In the genomic region with DNA sequence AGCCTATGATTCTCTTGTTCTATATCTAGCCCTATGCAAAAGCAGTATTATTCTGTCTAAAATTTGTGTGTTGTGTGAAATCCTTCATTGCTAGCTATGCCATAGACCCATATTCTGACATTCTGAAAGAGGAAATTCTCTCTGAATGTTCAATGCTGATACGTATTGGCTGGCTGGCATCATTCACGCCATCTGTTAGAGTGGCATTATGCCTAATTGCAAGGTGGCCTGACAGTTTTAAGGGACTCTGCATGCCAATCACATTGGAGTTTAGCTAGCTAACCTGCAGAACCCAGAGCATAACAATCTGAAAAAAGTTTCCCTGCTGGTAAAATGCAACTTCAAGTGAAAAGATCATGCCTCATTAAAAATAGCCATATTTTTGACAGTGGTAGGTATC, we compare ENCODE assay signal across 26 cellular contexts.
"Had no signal": no experiment of that assay in that cellular context is flagged by ENCODE, and none has a peak within 500 bp of the region (broad histone marks: within the 10 kb centered on the region; RNA-seq: fewer than 3 reads in every experiment).

No MANE protein-coding gene starts in this region.

- H3K9me3 Mint-ChIP-seq: activated CD4-positive, alpha-beta T cell treated with anti-CD3 and anti-CD28 coated beads, Interleukin-2, amount 10 ng/mL, durations not matched to agents 24 days and 14 days; activated naive CD4-positive, alpha-beta T cell treated with anti-CD3 and anti-CD28 coated beads, Interleukin-2, amount 50 U/mL, for 24 hours; T-helper 1 cell treated with Interleukin-12 subunit alpha and Interleukin-12 subunit beta and Interleukin-4 antibody, amounts not matched to agents 30 μg/mL and 1 μg/mL, for 36 hours; T-helper 2 cell treated with Interferon-gamma antibody and Interleukin-4, amounts not matched to agents 5 μg/mL and 100 μg/mL, for 36 hours had no signal

- H3K4me1 Mint-ChIP-seq: activated CD4-positive, alpha-beta T cell treated with anti-CD3 and anti-CD28 coated beads, Interleukin-2, amount 10 ng/mL, durations not matched to agents 24 days and 14 days; activated naive CD4-positive, alpha-beta T cell treated with anti-CD3 and anti-CD28 coated beads, Interleukin-2, amount 50 U/mL, for 24 hours; activated naive CD8-positive, alpha-beta T cell treated with anti-CD3 and anti-CD28 coated beads, Interleukin-2, amount 10 ng/mL, durations not matched to agents 7 days and 5 days; activated T-helper 17 cell treated with anti-CD3 and anti-CD28 coated beads, Interleukin-2, amount 50 U/mL, for 72 hours had no signal

- ATAC-seq: activated CD8-positive, alpha-beta T cell treated with anti-CD3 and anti-CD28 coated beads for 36 hours; activated T-cell treated with anti-CD3 and anti-CD28 coated beads, Interleukin-2, amount 50 U/mL, for 72 hours; activated T-helper 17 cell treated with anti-CD3 and anti-CD28 coated beads, Interleukin-2, amount 50 U/mL, for 72 hours; PC-3 had no signal

- H3K27ac Mint-ChIP-seq: activated CD4-positive, alpha-beta T cell treated with anti-CD3 and anti-CD28 coated beads, Interleukin-2, amount 10 ng/mL, durations not matched to agents 24 days and 14 days; activated CD8-positive, alpha-beta T cell treated with anti-CD3 and anti-CD28 coated beads for 36 hours; activated naive CD4-positive, alpha-beta T cell treated with anti-CD3 and anti-CD28 coated beads, Interleukin-2, amount 50 U/mL, for 24 hours; activated naive CD8-positive, alpha-beta T cell treated with anti-CD3 and anti-CD28 coated beads, Interleukin-2, amount 10 ng/mL, durations not matched to agents 7 days and 5 days; activated T-cell treated with anti-CD3 and anti-CD28 coated beads, Interleukin-2, amount 50 U/mL, for 72 hours; activated T-helper 17 cell treated with anti-CD3 and anti-CD28 coated beads, Interleukin-2, amount 50 U/mL, for 72 hours; T-helper 1 cell treated with Interleukin-12 subunit alpha and Interleukin-12 subunit beta and Interleukin-4 antibody, amounts not matched to agents 30 μg/mL and 1 μg/mL, for 36 hours; T-helper 2 cell treated with Interferon-gamma antibody and Interleukin-4, amounts not matched to agents 5 μg/mL and 100 μg/mL, for 36 hours had no signal

- H3K27me3 Mint-ChIP-seq: activated CD4-positive, alpha-beta T cell treated with anti-CD3 and anti-CD28 coated beads, Interleukin-2, amount 10 ng/mL, durations not matched to agents 24 days and 14 days; activated CD8-positive, alpha-beta T cell treated with anti-CD3 and anti-CD28 coated beads for 36 hours; activated naive CD4-positive, alpha-beta T cell treated with anti-CD3 and anti-CD28 coated beads, Interleukin-2, amount 50 U/mL, for 24 hours; activated naive CD8-positive, alpha-beta T cell treated with anti-CD3 and anti-CD28 coated beads, Interleukin-2, amount 10 ng/mL, durations not matched to agents 7 days and 5 days; activated T-helper 17 cell treated with anti-CD3 and anti-CD28 coated beads, Interleukin-2, amount 50 U/mL, for 72 hours had no signal

- H3K36me3 Mint-ChIP-seq: activated naive CD4-positive, alpha-beta T cell treated with anti-CD3 and anti-CD28 coated beads, Interleukin-2, amount 50 U/mL, for 24 hours; activated naive CD8-positive, alpha-beta T cell treated with anti-CD3 and anti-CD28 coated beads, Interleukin-2, amount 10 ng/mL, durations not matched to agents 7 days and 5 days had no signal

- H3K4me3 Mint-ChIP-seq: activated CD4-positive, alpha-beta T cell treated with anti-CD3 and anti-CD28 coated beads, Interleukin-2, amount 10 ng/mL, durations not matched to agents 24 days and 14 days; activated CD8-positive, alpha-beta T cell treated with anti-CD3 and anti-CD28 coated beads for 36 hours; activated naive CD4-positive, alpha-beta T cell treated with anti-CD3 and anti-CD28 coated beads, Interleukin-2, amount 50 U/mL, for 24 hours; activated naive CD8-positive, alpha-beta T cell treated with anti-CD3 and anti-CD28 coated beads, Interleukin-2, amount 10 ng/mL, durations not matched to agents 7 days and 5 days; activated T-cell treated with anti-CD3 and anti-CD28 coated beads, Interleukin-2, amount 50 U/mL, for 72 hours; activated T-helper 17 cell treated with anti-CD3 and anti-CD28 coated beads, Interleukin-2, amount 50 U/mL, for 72 hours; T-helper 1 cell treated with Interleukin-12 subunit alpha and Interleukin-12 subunit beta and Interleukin-4 antibody, amounts not matched to agents 30 μg/mL and 1 μg/mL, for 36 hours; T-helper 2 cell treated with Interferon-gamma antibody and Interleukin-4, amounts not matched to agents 5 μg/mL and 100 μg/mL, for 36 hours had no signal

- DNase-seq: activated CD4-positive, alpha-beta T cell treated with anti-CD3 and anti-CD28 coated beads, Interleukin-2, amount 10 ng/mL, durations not matched to agents 24 days and 14 days; activated CD4-positive, alpha-beta T cell treated with anti-CD3 and anti-CD28 coated beads, Interleukin-2, amount 50 U/mL, for 4 hours; activated CD8-positive, alpha-beta T cell treated with anti-CD3 and anti-CD28 coated beads for 36 hours; activated effector memory CD4-positive, alpha-beta T cell treated with anti-CD3 and anti-CD28 coated beads, Interleukin-2, amount 50 U/mL, for 16 hours; activated naive CD4-positive, alpha-beta T cell treated with Interleukin-2 at 50 U/mL for 16 hours; activated naive CD8-positive, alpha-beta T cell treated with anti-CD3 and anti-CD28 coated beads, Interleukin-2, amount 10 ng/mL, durations not matched to agents 7 days and 5 days; activated T-cell treated with anti-CD3 and anti-CD28 coated beads, Interleukin-2, amount 50 U/mL, for 1 hour; activated T-cell treated with anti-CD3 and anti-CD28 coated beads, Interleukin-2, amount 50 U/mL, for 72 hours; amygdala; Karpas-422; NCI-H1105; NCI-H1417 treated with DMSO at 0.1 percent for 48 hours; NCI-H2029; NCI-H2107; NCI-H226; NCI-H526 treated with DMSO at 0.1 percent for 48 hours; NCI-H82; PC-3; Peyer's patch; RPMI8226; SHP77 treated with DMSO at 0.1 percent for 48 hours; SK-N-SH had no signal
